ENCODE assay signal across 8 cellular contexts in the genomic region with DNA sequence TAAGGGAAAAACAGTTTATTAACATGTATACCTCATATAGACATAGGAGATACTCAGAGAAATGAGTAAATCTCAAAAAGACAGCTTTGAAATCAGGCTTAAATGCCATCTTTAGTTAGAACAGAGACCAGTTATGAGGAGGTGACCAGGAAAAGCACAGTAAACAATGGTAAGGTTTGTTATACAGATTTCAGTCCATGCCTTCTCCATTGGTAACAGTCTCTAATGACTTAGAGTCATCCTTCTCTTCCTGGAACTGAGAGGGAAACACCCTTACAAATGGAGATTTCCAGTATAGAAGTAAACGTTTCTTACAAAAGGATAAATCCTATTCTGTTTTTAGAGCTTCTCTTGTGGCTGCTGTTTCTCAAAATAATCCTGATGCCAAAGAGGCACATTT.
"Had no signal": no experiment of that assay in that cellular context is flagged by ENCODE, and none has a peak within 500 bp of the region (broad histone marks: within the 10 kb centered on the region; RNA-seq: fewer than 3 reads in every experiment).

No MANE protein-coding gene starts in this region.

- H3K27me3 Mint-ChIP-seq: IgD-negative memory B cell had no signal

- DNase-seq: IMR-90, KBM-7, KG1 had no signal

- H3K4me1 Mint-ChIP-seq: IgD-negative memory B cell had no signal

- H3K4me2 ChIP-seq: KMS-11 had no signal

- H3K4me3 Mint-ChIP-seq: IgD-negative memory B cell had no signal

- H3K9ac ChIP-seq: KMS-11 had no signal

- H3K36me3 Mint-ChIP-seq: IgD-negative memory B cell had no signal

- H3K27ac Mint-ChIP-seq: IgD-negative memory B cell had no signal

- H3K4me3 ChIP-seq: K562 had no signal

- ATAC-seq: HepG2, K562 had no signal

- H3K27ac ChIP-seq: HL-60, KMS-11 had no signal
